15 cellular contexts compared by ENCODE assay signal in genomic region chr1:234393190-234393589, GRCh38.
"Had no signal": no experiment of that assay in that cellular context is flagged by ENCODE, and none has a peak within 500 bp of the region (broad histone marks: within the 10 kb centered on the region; RNA-seq: fewer than 3 reads in every experiment).

No MANE protein-coding gene starts in this region.

- H3K4me3 ChIP-seq: cardiac muscle cell, colonic mucosa, gastroesophageal sphincter, left lung, right atrium auricular region, smooth muscle cell, thyroid gland, uterus had no signal

- H3K27ac ChIP-seq: cardiac muscle cell, colonic mucosa, gastroesophageal sphincter, left lung, right atrium auricular region, thyroid gland, uterus had no signal

- H3K9me3 Mint-ChIP-seq: activated T-cell treated with anti-CD3 and anti-CD28 coated beads, Interleukin-2, amount 50 U/mL, for 24 hours; memory B cell; natural killer cell treated with Interleukin-12 subunit alpha and Interleukin-12 subunit beta and Interleukin-15 and Interleukin-18, amount 100 ng/mL, for 72 hours; stimulated activated effector memory CD8-positive, alpha-beta T cell treated with anti-CD3 and anti-CD28 coated beads, Interleukin-12 subunit alpha, Interleukin-12 subunit beta, amount 100 ng/mL, for 72 hours had no signal

- H3K4me1 ChIP-seq: colonic mucosa, gastroesophageal sphincter, right atrium auricular region, thyroid gland, uterus had no signal

- H3K36me3 ChIP-seq: colonic mucosa, uterus had no signal

- ATAC-seq: gastroesophageal sphincter; left lung; natural killer cell treated with Interleukin-12 subunit alpha and Interleukin-12 subunit beta and Interleukin-15 and Interleukin-18, amount 100 ng/mL, for 72 hours; stimulated activated effector memory CD8-positive, alpha-beta T cell treated with anti-CD3 and anti-CD28 coated beads, Interleukin-12 subunit alpha, Interleukin-12 subunit beta, amount 100 ng/mL, for 72 hours had no signal

- H3K27me3 ChIP-seq: cardiac muscle cell, colonic mucosa, gastroesophageal sphincter, left lung, right atrium auricular region, thyroid gland, uterus had no signal

- H3K4me2 ChIP-seq: smooth muscle cell had no signal

- H3K27me3 Mint-ChIP-seq: activated T-cell treated with anti-CD3 and anti-CD28 coated beads, Interleukin-2, amount 50 U/mL, for 24 hours; memory B cell; natural killer cell treated with Interleukin-12 subunit alpha and Interleukin-12 subunit beta and Interleukin-15 and Interleukin-18, amount 100 ng/mL, for 72 hours had no signal

- DNase-seq: activated effector memory CD4-positive, alpha-beta T cell treated with anti-CD3 and anti-CD28 coated beads, Interleukin-2, amount 50 U/mL, for 16 hours; activated T-cell treated with anti-CD3 and anti-CD28 coated beads, Interleukin-2, amount 50 U/mL, for 24 hours; colonic mucosa; effector CD4-positive, alpha-beta T cell; left lung; nucleus accumbens; thyroid gland; uterus had no signal

- H3K9me3 ChIP-seq: colonic mucosa, gastroesophageal sphincter, left lung, right atrium auricular region, thyroid gland, uterus had no signal

- H3K4me3 Mint-ChIP-seq: activated T-cell treated with anti-CD3 and anti-CD28 coated beads, Interleukin-2, amount 50 U/mL, for 24 hours; memory B cell; natural killer cell treated with Interleukin-12 subunit alpha and Interleukin-12 subunit beta and Interleukin-15 and Interleukin-18, amount 100 ng/mL, for 72 hours; stimulated activated effector memory CD8-positive, alpha-beta T cell treated with anti-CD3 and anti-CD28 coated beads, Interleukin-12 subunit alpha, Interleukin-12 subunit beta, amount 100 ng/mL, for 72 hours had no signal

- H3K27ac Mint-ChIP-seq: activated T-cell treated with anti-CD3 and anti-CD28 coated beads, Interleukin-2, amount 50 U/mL, for 24 hours; memory B cell; natural killer cell treated with Interleukin-12 subunit alpha and Interleukin-12 subunit beta and Interleukin-15 and Interleukin-18, amount 100 ng/mL, for 72 hours; stimulated activated effector memory CD8-positive, alpha-beta T cell treated with anti-CD3 and anti-CD28 coated beads, Interleukin-12 subunit alpha, Interleukin-12 subunit beta, amount 100 ng/mL, for 72 hours had no signal
